In genomic region chr3:39409514-39410136, GRCh38 we compare ENCODE assay signal across 1 cellular context.
TF ChIP-seq lines count a peak whose summit lies in the region.

No MANE protein-coding gene starts in this region.

TF ChIP-seq in H1, 55 proteins besides CTCF, POLR2A, EP300 and RAD21:
- TF ChIP-seq TEAD4 (IDR thresholded peaks at IDR 0.05; ENCODE audit: low read depth, low read length) (no peak), POLR2AphosphoS5 (IDR thresholded peaks at IDR 0.05; ENCODE audit: low read depth, low read length) (peak; percentile 87), CREB1 (IDR thresholded peaks at IDR 0.05) (no peak)
TF ChIP-seq in H1: peak in this region for 1.
